ENCODE assay signal across 9 cellular contexts in the genomic region with DNA sequence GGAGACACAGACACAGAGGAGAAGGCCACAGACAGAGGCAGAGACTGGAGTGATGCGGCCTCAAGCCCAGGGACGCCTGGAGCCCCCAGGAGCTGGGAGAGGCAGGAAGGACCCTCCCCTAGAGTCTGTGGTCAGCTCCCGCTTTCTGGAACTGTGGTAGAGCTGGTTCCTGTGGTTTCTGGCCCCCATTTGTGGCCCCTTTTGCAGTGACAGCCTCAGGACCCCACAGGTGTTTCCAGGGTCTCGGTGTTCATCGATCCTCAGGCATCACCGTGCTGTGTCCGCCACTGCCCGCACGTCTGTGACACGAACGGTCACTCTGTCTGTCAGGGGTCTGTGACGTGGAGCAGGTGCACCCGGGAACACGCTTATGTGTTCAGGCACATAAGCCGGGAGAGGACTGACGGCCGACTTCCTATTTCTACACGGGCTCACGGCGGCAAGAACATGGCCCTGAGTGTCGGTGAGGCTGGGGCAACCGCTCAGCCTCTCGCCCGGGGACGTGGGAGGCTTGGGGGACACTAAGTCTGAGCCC.
"Had no signal": no experiment of that assay in that cellular context is flagged by ENCODE, and none has a peak within 500 bp of the region (broad histone marks: within the 10 kb centered on the region; RNA-seq: fewer than 3 reads in every experiment).

No MANE protein-coding gene starts in this region.

- H3K4me3 ChIP-seq: adrenal gland, cardiac muscle cell, hepatocyte had no signal

- H3K27me3 ChIP-seq: adrenal gland, cardiac muscle cell, hepatocyte had no signal

- H3K27ac ChIP-seq: adrenal gland, cardiac muscle cell, hepatocyte had no signal

- H3K9me3 ChIP-seq: adrenal gland had no signal

- H3K4me1 ChIP-seq: adrenal gland had no signal

- ATAC-seq: stimulated activated naive CD8-positive, alpha-beta T cell treated with anti-CD3 and anti-CD28 coated beads, Interleukin-15, Interleukin-2, amounts not matched to agents 100 U/mL and 50 U/mL, for 24 hours had no signal

- DNase-seq: activated CD4-positive, alpha-beta memory T cell treated with anti-CD3 and anti-CD28 coated beads, Interleukin-2, amount 10 ng/mL, durations not matched to agents 7 days and 5 days; activated T-cell treated with anti-CD3 and anti-CD28 coated beads, Interleukin-2, amount 50 U/mL, for 24 hours; islet precursor cell; stimulated activated CD4-positive, alpha-beta T cell treated with anti-CD3 and anti-CD28 coated beads, Interleukin-15, amount 100 ng/mL, for 24 hours; stimulated activated CD4-positive, alpha-beta T cell treated with anti-CD3 and anti-CD28 coated beads, Interleukin-4, amount 100 ng/mL, for 1 hour; stimulated activated naive CD8-positive, alpha-beta T cell treated with anti-CD3 and anti-CD28 coated beads, Interleukin-15, Interleukin-2, amounts not matched to agents 100 U/mL and 50 U/mL, for 24 hours had no signal
